In genomic region chr17:72297326-72298115, GRCh38 we compare ENCODE assay signal across 14 cellular contexts.
DNase-seq lines count a peak whose midpoint lies in the region; ATAC-seq, FAIRE-seq and TF ChIP-seq lines count a peak whose summit lies in the region.
"Had no signal": no experiment of that assay in that cellular context is flagged by ENCODE, and none has a peak within 500 bp of the region (broad histone marks: within the 10 kb centered on the region; RNA-seq: fewer than 3 reads in every experiment).

No MANE protein-coding gene starts in this region.

- intact Hi-C loops in HepG2 (cut with micrococcal nuclease; ENCODE audit: unreplicated experiment) = loop anchor here (5.0 kb wide), 1 partner anchor 100 kb away; no protein-coding TSS in a partner anchor
- intact Hi-C loops in right lobe of liver (cut with DNase I) = no loop called here
- intact Hi-C loops in aorta (cut with DNase I) = no loop called here

- ATAC-seq in HepG2 = peak; percentile 56
- no peak for ATAC-seq in right lobe of liver
- peak; percentile 41 for ATAC-seq in aorta (ENCODE audit: low FRiP score)
- no peak for ATAC-seq in GM19351 (IDR thresholded peaks at IDR 0.05; ENCODE audit: unreplicated experiment)

- H3K4me3 ChIP-seq in HepG2 (replicated peaks in 1 of 3; ENCODE audit: insufficient read depth in 1 of 3, low read depth in 2 of 3, low read length in 3 of 3) = no peak overlapping the region
- H3K4me3 ChIP-seq in right lobe of liver = no peak overlapping the region
- H3K4me3 ChIP-seq in astrocyte of the spinal cord (ENCODE audit: low read depth, low read length) = no peak overlapping the region
- H3K4me3 ChIP-seq in aorta (ENCODE audit: low read length in 2 of 2) = no peak overlapping the region
- H3K4me3 ChIP-seq in WERI-Rb-1 (ENCODE audit: low read depth, low read length) = no peak overlapping the region

- H3K27me3 ChIP-seq in HepG2 (ENCODE audit: control insufficient read depth in 1 of 2, insufficient read depth in 2 of 2, low read length in 2 of 2) = peaks cover 1 to 7% of the 10 kb centered on the region in 2 experiments; a peak in 2 of 5 replicates
- H3K27me3 ChIP-seq in right lobe of liver = no peaks in the 10 kb centered on the region
- H3K27me3 ChIP-seq in aorta (ENCODE audit: control insufficient read depth in 1 of 2, insufficient read depth in 2 of 2, low read length in 1 of 2) = no peaks in the 10 kb centered on the region
- peaks cover 92% of the 10 kb centered on the region for H3K27me3 ChIP-seq in WERI-Rb-1 (ENCODE audit: insufficient read depth, low read depth, severe bottlenecking)

- TF ChIP-seq CTCF in HepG2 (CRISPR knock-in tag; IDR thresholded peaks at IDR 0.05) = no peak
- TF ChIP-seq CTCF in right lobe of liver (IDR thresholded peaks at IDR 0.05) = no peak
- TF ChIP-seq CTCF in astrocyte of the spinal cord (IDR thresholded peaks at IDR 0.05; ENCODE audit: low read depth, low read length) = no peak
- no peak for TF ChIP-seq CTCF in WERI-Rb-1 (IDR thresholded peaks at IDR 0.05; ENCODE audit: low read depth, low read length)

- TF ChIP-seq POLR2A in HepG2 (IDR thresholded peaks at IDR 0.05; ENCODE audit: insufficient read depth in 1 of 2, low read depth in 2 of 2, low read length in 2 of 2) = no peak
- TF ChIP-seq POLR2A in right lobe of liver (IDR thresholded peaks at IDR 0.05) = no peak

- H3K4me1 ChIP-seq in HepG2 (ENCODE audit: insufficient read depth, low read length) = peaks cover 55% of the 10 kb centered on the region
- no peaks in the 10 kb centered on the region for H3K4me1 ChIP-seq in right lobe of liver
- H3K4me1 ChIP-seq in aorta (ENCODE audit: control insufficient read depth in 1 of 2, insufficient read depth in 2 of 2, low read length in 2 of 2) = no peaks in the 10 kb centered on the region

- H3K9me3 ChIP-seq in HepG2 (ENCODE audit: low read length) (no peaks in the 10 kb centered on the region), right lobe of liver (no peaks in the 10 kb centered on the region), aorta (ENCODE audit: control insufficient read depth, low read length) (no peaks in the 10 kb centered on the region), WERI-Rb-1 (ENCODE audit: severe bottlenecking) (peaks cover 3% of the 10 kb centered on the region)

- no peak for DNase-seq in HepG2 (ENCODE audit: low spot score)
- DNase-seq in right lobe of liver = no peak
- peak; percentile 37 for DNase-seq in astrocyte of the spinal cord (ENCODE audit: low read depth, low spot score)
- peak; percentile 27 for DNase-seq in iPS-NIHi11 (ENCODE audit: low spot score)
- DNase-seq in aorta = no peak
- DNase-seq in SK-N-DZ (ENCODE audit: low spot score) = no peak
- no peak for DNase-seq in WERI-Rb-1
- DNase-seq: ACHN; activated CD4-positive, alpha-beta T cell treated with anti-CD3 and anti-CD28 coated beads, Interleukin-2, amount 10 ng/mL, durations not matched to agents 24 days and 14 days; hippocampal formation; Kasumi-1; NCI-H510A; stimulated activated CD4-positive, alpha-beta T cell treated with anti-CD3 and anti-CD28 coated beads, Interleukin-15, amount 100 ng/mL, for 24 hours had no signal

- POLR2A ChIA-PET in HepG2 (lab: Yijun Ruan, JAX) = interaction anchor here (0.8 to 1.8 kb wide), 6 partner anchors 11 to 177 kb away, joined by 3 to 7 read pairs (median 4); partner anchors contain the start of gene SOX9

- H3K27ac ChIP-seq in HepG2 (ENCODE audit: extremely low read length, insufficient read depth, low read length) (no peak overlapping the region), right lobe of liver (no peak overlapping the region), aorta (ENCODE audit: low read depth in 1 of 2, low read length in 2 of 2) (no peak overlapping the region), WERI-Rb-1 (no peak overlapping the region)

- no peak overlapping the region for H3K9ac ChIP-seq in HepG2 (ENCODE audit: insufficient read depth, low read depth, low read length)

- no peak for TF ChIP-seq EP300 in HepG2 (IDR thresholded peaks at IDR 0.05; ENCODE audit: low read depth in 2 of 2, low read length in 2 of 2)
- no peak for TF ChIP-seq EP300 in HepG2 (CRISPR knock-in tag; IDR thresholded peaks at IDR 0.05; ENCODE audit: borderline replicate concordance)

- H3K36me3 ChIP-seq in HepG2 (replicated peaks in 1 of 2; ENCODE audit: control insufficient read depth in 1 of 2, insufficient read depth in 2 of 2, low read length in 2 of 2) (no peaks in the 10 kb centered on the region), right lobe of liver (no peaks in the 10 kb centered on the region), aorta (ENCODE audit: control insufficient read depth in 1 of 2, insufficient read depth in 2 of 2, low read length in 1 of 2) (no peaks in the 10 kb centered on the region), WERI-Rb-1 (no peaks in the 10 kb centered on the region)

- no peaks in the 10 kb centered on the region for H4K20me1 ChIP-seq in HepG2 (ENCODE audit: insufficient read depth, low read length)

- no peak overlapping the region for H2AFZ ChIP-seq in HepG2 (ENCODE audit: low read length)

- no TSS peak for BruUV-seq in HepG2 (replicated peaks; lab: Mats Ljungman, UMichigan)

- no peak for TF ChIP-seq RAD21 in HepG2 (CRISPR knock-in tag; IDR thresholded peaks at IDR 0.05)

- H3K79me2 ChIP-seq in HepG2 (ENCODE audit: insufficient read depth, low read length) = no peaks in the 10 kb centered on the region

- CTCF ChIA-PET in HepG2 (lab: Yijun Ruan, JAX; ENCODE audit: low intra/inter-chr PET ratio, low total read pairs) = no interaction called here

- in situ Hi-C loops in HepG2 (cut with HindIII; ENCODE audit: extremely low pct_ligation_motif_present, low pct_unique_long_range_greater_than_20kb) = no loop called here
- in situ Hi-C loops in astrocyte of the spinal cord (cut with HindIII; ENCODE audit: low sequenced_read_pairs) = no loop called here

- FAIRE-seq in HepG2 (lab: Jason Lieb, UNC) = peak; percentile 47

- 7% methylated on average over 9 of the region's 9 CpGs for WGBS in HepG2 (ENCODE audit: low lambda C conversion rate)
- 23% methylated on average over 6 of the region's 9 CpGs for WGBS in right lobe of liver (ENCODE audit: insufficient coverage, low coverage, low lambda C conversion rate, missing lambda C conversion rate)
- 25 to 29% methylated on average over 9 of the region's 9 CpGs for WGBS in aorta, 2 donors

- peak overlapping the region; percentile 35 for H3K4me2 ChIP-seq in HepG2 (ENCODE audit: low read depth, low read length)

TF ChIP-seq in HepG2, 621 proteins besides CTCF, POLR2A, EP300 and RAD21:
- TF ChIP-seq FOSL2 (CRISPR knock-in tag; IDR thresholded peaks at IDR 0.05) (peak; percentile 63; the same call in 1 of the 2 replicates), IKZF5 (CRISPR knock-in tag; IDR thresholded peaks at IDR 0.05) (no peak), PTBP1 (IDR thresholded peaks at IDR 0.05; ENCODE audit: low read depth, low read length, poor library complexity, severe bottlenecking) (no peak), ZNF768 (CRISPR knock-in tag; IDR thresholded peaks at IDR 0.05) (peak; percentile 56; the same call in 1 of the 2 replicates), NR2F1 (CRISPR knock-in tag; IDR thresholded peaks at IDR 0.05) (no peak), ZNF468 (CRISPR knock-in tag; IDR thresholded peaks at IDR 0.05) (no peak), ATF4 (CRISPR knock-in tag; IDR thresholded peaks at IDR 0.05) (0 out of 4 replicates have a peak, but pooled peaks of 1 of the 2 experiments have one; percentile 17), CREB1 (IDR thresholded peaks at IDR 0.05) (peak; percentile 48; the same call in 1 of the 2 replicates), CREB1 (CRISPR knock-in tag; IDR thresholded peaks at IDR 0.05) (no peak), ZNF513 (CRISPR knock-in tag; conservative IDR thresholded peaks at IDR 0.05) (no peak), TBX3 (IDR thresholded peaks at IDR 0.05; ENCODE audit: borderline replicate concordance) (no peak)

Comparison
In these comparisons a context has a peak if more than half of its experiments do, and no peak if none do; other contexts are left out.
1. ATAC-seq: peak in HepG2 (single experiment) and aorta (single experiment); none in right lobe of liver (0 of 4) and GM19351 (single experiment).
2. DNase-seq: peak in astrocyte of the spinal cord (single experiment) and iPS-NIHi11 (single experiment); none in HepG2 (single experiment), right lobe of liver (0 of 3), aorta (0 of 2), SK-N-DZ (single experiment) and WERI-Rb-1 (single experiment).